ENCODE assay signal across 8 cellular contexts in the genomic region with DNA sequence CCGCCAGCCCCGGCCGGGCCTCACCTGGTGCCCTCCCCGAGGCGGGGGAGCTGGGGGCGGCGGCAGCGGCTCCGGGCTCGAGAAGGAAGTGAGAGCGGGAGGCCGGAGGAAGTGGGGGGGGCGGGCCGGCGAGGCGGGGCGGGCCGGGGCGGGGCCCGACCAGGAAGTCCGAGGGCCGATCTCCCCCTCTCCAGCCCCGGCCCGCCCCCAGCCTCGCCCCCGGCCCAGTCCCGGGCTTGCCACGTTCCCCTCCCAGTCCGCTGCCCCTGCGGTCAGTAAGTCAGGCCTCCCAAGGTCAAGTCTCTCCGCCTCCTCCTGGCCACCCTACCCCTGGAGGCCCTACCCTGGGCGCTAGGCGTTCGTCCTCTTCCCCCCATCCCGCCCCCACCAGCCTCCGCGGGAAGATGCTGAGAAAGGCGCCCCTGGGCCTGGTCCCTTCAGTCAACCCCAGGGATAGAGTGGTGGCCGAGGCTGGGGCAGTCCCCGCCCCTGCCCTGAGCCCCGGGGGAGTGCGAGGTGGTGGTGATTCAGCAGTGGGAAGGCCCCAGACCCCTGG. TPM values are rescaled to one million over a fixed set of nuclear protein-coding genes. Genes with fewer than 3 reads are reported as not detected.
A peak's percentile ranks its signal among the peaks of the same experiment; 100 is the strongest.
DNase-seq lines count a peak whose midpoint lies in the region; ATAC-seq and TF ChIP-seq lines count a peak whose summit lies in the region.

Gene RHOG, minus strand, starts transcription at position 90 of the 556 bp plus-strand sequence. CDS start 12,821 bp downstream, outside the sequence.

- H3K4me3 ChIP-seq in HL-60 (replicated peaks; ENCODE audit: insufficient read depth, low read length) (peak within 1 kb of the TSS; percentile 62), RWPE2 (ENCODE audit: severe bottlenecking) (peak within 1 kb of the TSS; percentile 98), right atrium auricular region (peak within 1 kb of the TSS; percentile 82 to 86), psoas muscle (peak within 1 kb of the TSS; percentile 92)

- DNase-seq in ELR (ENCODE audit: low read depth) (peak; percentile 86), GM20000 (ENCODE audit: low spot score) (peak; percentile 95), HL-60 (ENCODE audit: low read depth in 1 of 2, low spot score in 1 of 2) (peak; percentile 86 to 94), RWPE2 (ENCODE audit: low spot score) (peak; percentile 84), anterior cingulate cortex (lab: John Stamatoyannopoulos, UW) (peak in 51 of 58 donors; percentile 43 to 92 (median 75)), right atrium auricular region (ENCODE audit: low spot score) (peak; percentile 82), psoas muscle (peak; percentile 87 to 92), NCI-H2171 treated with DMSO at 0.1 percent for 48 hours (lab: John Stamatoyannopoulos, UW) (no peak)

- H3K36me3 ChIP-seq in RWPE2 (ENCODE audit: low read depth) (peaks cover 8% of the 10 kb centered on the region), right atrium auricular region (no peaks in the 10 kb centered on the region), psoas muscle (ENCODE audit: insufficient read depth in 1 of 2, low read depth in 1 of 2) (no peaks in the 10 kb centered on the region)

- intact Hi-C loops in psoas muscle (cut with DNase I), result loop anchor here in 1 of 2 donors (2.0 kb wide), 1 partner anchor 42 kb away; no protein-coding TSS in a partner anchor

- H3K27ac ChIP-seq in HL-60 (replicated peaks), result peak within 1 kb of the TSS; percentile 93
- H3K27ac ChIP-seq in RWPE2 (ENCODE audit: poor library complexity, severe bottlenecking), result peak within 1 kb of the TSS; percentile 83
- peak within 1 kb of the TSS; percentile 92 to 93 for H3K27ac ChIP-seq in right atrium auricular region
- peak within 1 kb of the TSS; percentile 96 for H3K27ac ChIP-seq in psoas muscle

- ATAC-seq in RWPE2 (ENCODE audit: low read depth) (peak; percentile 75), psoas muscle (peak; percentile 79 to 84 (median 83))

- H3K27me3 ChIP-seq in HL-60 (ENCODE audit: insufficient read depth, poor library complexity, severe bottlenecking) (no peaks in the 10 kb centered on the region), RWPE2 (ENCODE audit: insufficient read depth, poor library complexity, severe bottlenecking) (no peaks in the 10 kb centered on the region), right atrium auricular region (no peaks in the 10 kb centered on the region), psoas muscle (ENCODE audit: insufficient read depth in 3 of 3, low read length in 2 of 3) (no peaks in the 10 kb centered on the region)

- WGBS in psoas muscle, 3 donors, result 0 to 2% (median 1%) methylated on average over 8 to 42 of the region's 42 CpGs

- TF ChIP-seq CTCF in GM20000 (IDR thresholded peaks at IDR 0.05; ENCODE audit: extremely low read depth, missing control alignments) (no peak), HL-60 (IDR thresholded peaks at IDR 0.05; ENCODE audit: insufficient read depth, low read length) (no peak), RWPE2 (IDR thresholded peaks at IDR 0.05; ENCODE audit: poor library complexity, severe bottlenecking) (no peak), right atrium auricular region (IDR thresholded peaks at IDR 0.05) (no peak), psoas muscle (IDR thresholded peaks at IDR 0.05) (no peak)

- H3K4me1 ChIP-seq in RWPE2 (ENCODE audit: insufficient read depth, poor library complexity, severe bottlenecking), result peaks cover 10% of the 10 kb centered on the region
- H3K4me1 ChIP-seq in right atrium auricular region, result peaks cover 0 to 46% of the 10 kb centered on the region in 2 donors
- H3K4me1 ChIP-seq in psoas muscle, result peaks cover 25% of the 10 kb centered on the region

- H3K9me3 ChIP-seq in RWPE2 (ENCODE audit: severe bottlenecking) (no peaks in the 10 kb centered on the region), right atrium auricular region (no peaks in the 10 kb centered on the region), psoas muscle (no peaks in the 10 kb centered on the region)

RNA-seq across cellular contexts. Expression of gene RHOG, which starts in this region (rescaled TPM):
- total RNA-seq in right atrium auricular region (10 to 100 TPM; 20.1 to 48.9 TPM), psoas muscle (10 to 100 TPM; 22.4 to 40.9 (median 37.6) TPM)
- polyA plus RNA-seq in psoas muscle, result 10 to 100 TPM; 44.5 to 80.1 (median 51.3) TPM
